ENCODE assay signal across 8 cellular contexts in genomic region chr4:15682340-15682725, GRCh38. TPM values are rescaled to one million over a fixed set of nuclear protein-coding genes. Genes with fewer than 3 reads are reported as not detected.
DNase-seq lines count a peak whose midpoint lies in the region; ATAC-seq and TF ChIP-seq lines count a peak whose summit lies in the region.

No MANE protein-coding gene starts in this region.

- H3K4me3 ChIP-seq in mesenchymal stem cell (ENCODE audit: insufficient read depth in 1 of 2, low read depth in 1 of 2, low read length in 2 of 2) = peak overlapping the region; percentile 75 to 90

- no peak overlapping the region for H3K23ac ChIP-seq in mesenchymal stem cell (ENCODE audit: low read length in 2 of 2)

- peaks cover 42% of the 10 kb centered on the region for H3K4me1 Mint-ChIP-seq in stimulated activated naive CD8-positive, alpha-beta T cell treated with anti-CD3 and anti-CD28 coated beads, Interleukin-15, Interleukin-2, amounts not matched to agents 100 ng/mL and 50 ng/mL, for 24 hours (ENCODE audit: low read depth)
- peaks cover 78% of the 10 kb centered on the region for H3K4me1 Mint-ChIP-seq in brain

- H2BK15ac ChIP-seq in mesenchymal stem cell (ENCODE audit: low read depth, poor library complexity, severe bottlenecking) = no peak overlapping the region

- WGBS in mesenchymal stem cell = no CpG with 5 or more reads among the region's 2 CpGs

- TF ChIP-seq CTCF in brain (conservative IDR thresholded peaks at IDR 0.05) = no peak

- H2AK5ac ChIP-seq in mesenchymal stem cell (ENCODE audit: low read length, severe bottlenecking) = peak overlapping the region; percentile 91

- H3K27ac Mint-ChIP-seq in stimulated activated naive CD8-positive, alpha-beta T cell treated with anti-CD3 and anti-CD28 coated beads, Interleukin-15, Interleukin-2, amounts not matched to agents 100 ng/mL and 50 ng/mL, for 24 hours = peak overlapping the region; percentile 99
- peak overlapping the region; percentile 99 to 100 (median 100) for H3K27ac Mint-ChIP-seq in brain

- peaks cover 7% of the 10 kb centered on the region for H3K79me1 ChIP-seq in mesenchymal stem cell (replicated peaks; ENCODE audit: low read length, poor library complexity, severe bottlenecking)

- no peak overlapping the region for H2BK5ac ChIP-seq in mesenchymal stem cell (ENCODE audit: low read depth, low read length, poor library complexity, severe bottlenecking)

- H3K27me3 ChIP-seq in mesenchymal stem cell (ENCODE audit: control insufficient read depth in 1 of 2, insufficient read depth in 1 of 2, low read length in 2 of 2) = no peaks in the 10 kb centered on the region

- peaks cover 35% of the 10 kb centered on the region for H3K36me3 Mint-ChIP-seq in stimulated activated naive CD8-positive, alpha-beta T cell treated with anti-CD3 and anti-CD28 coated beads, Interleukin-15, Interleukin-2, amounts not matched to agents 100 ng/mL and 50 ng/mL, for 24 hours (ENCODE audit: low read depth)
- H3K36me3 Mint-ChIP-seq in brain = peaks cover 21% of the 10 kb centered on the region

- peak overlapping the region; percentile 100 for H3K4me3 Mint-ChIP-seq in stimulated activated naive CD8-positive, alpha-beta T cell treated with anti-CD3 and anti-CD28 coated beads, Interleukin-15, Interleukin-2, amounts not matched to agents 100 ng/mL and 50 ng/mL, for 24 hours
- peak overlapping the region; percentile 97 to 100 (median 100) for H3K4me3 Mint-ChIP-seq in brain

- peak overlapping the region; percentile 98 for H3K9ac ChIP-seq in mesenchymal stem cell (ENCODE audit: low read length)

- peak overlapping the region; percentile 68 for H3K4me2 ChIP-seq in mesenchymal stem cell (ENCODE audit: low read length, poor library complexity, severe bottlenecking)

- H4K8ac ChIP-seq in mesenchymal stem cell (ENCODE audit: low read length) = no peak overlapping the region

- H3K27me3 Mint-ChIP-seq in stimulated activated naive CD8-positive, alpha-beta T cell treated with anti-CD3 and anti-CD28 coated beads, Interleukin-15, Interleukin-2, amounts not matched to agents 100 ng/mL and 50 ng/mL, for 24 hours = no peaks in the 10 kb centered on the region
- H3K27me3 Mint-ChIP-seq in brain = peaks cover 10% of the 10 kb centered on the region

- no peaks in the 10 kb centered on the region for H3K4me1 ChIP-seq in mesenchymal stem cell (ENCODE audit: control insufficient read depth, insufficient read depth, low read depth, low read length)

- peak overlapping the region; percentile 96 for H3K27ac ChIP-seq in mesenchymal stem cell (ENCODE audit: low read length, poor library complexity, severe bottlenecking)

- H3K14ac ChIP-seq in mesenchymal stem cell (ENCODE audit: low read length in 2 of 2) = no peak overlapping the region

- H2BK120ac ChIP-seq in mesenchymal stem cell (ENCODE audit: low read depth, low read length) = no peak overlapping the region

- H3K18ac ChIP-seq in mesenchymal stem cell (ENCODE audit: low read depth in 1 of 2, low read length in 2 of 2) = no peak overlapping the region

- no peak overlapping the region for H3K4ac ChIP-seq in mesenchymal stem cell (ENCODE audit: low read depth in 1 of 2, low read length in 2 of 2)

- ATAC-seq in stimulated activated naive CD8-positive, alpha-beta T cell treated with anti-CD3 and anti-CD28 coated beads, Interleukin-15, Interleukin-2, amounts not matched to agents 100 U/mL and 50 U/mL, for 24 hours = no peak
- no peak for ATAC-seq in left lobe of liver
- ATAC-seq in HG03196 (IDR thresholded peaks at IDR 0.05; ENCODE audit: unreplicated experiment) = no peak
- no peak for ATAC-seq in HG03460 (IDR thresholded peaks at IDR 0.05; ENCODE audit: unreplicated experiment)

- no peak overlapping the region for H4K91ac ChIP-seq in mesenchymal stem cell (ENCODE audit: low read length)

- H3K9me3 ChIP-seq in mesenchymal stem cell (ENCODE audit: control insufficient read depth, low read length) = no peaks in the 10 kb centered on the region

- H2AFZ ChIP-seq in mesenchymal stem cell (ENCODE audit: low read depth, low read length) = no peak overlapping the region

- no peak overlapping the region for H2BK12ac ChIP-seq in mesenchymal stem cell (ENCODE audit: low read length in 2 of 2)

- DNase-seq in stimulated activated naive CD8-positive, alpha-beta T cell treated with anti-CD3 and anti-CD28 coated beads, Interleukin-15, Interleukin-2, amounts not matched to agents 100 U/mL and 50 U/mL, for 24 hours = no peak
- DNase-seq in mesenchymal stem cell = peak; percentile 33
- no peak for DNase-seq in left lobe of liver (ENCODE audit: low spot score)
- DNase-seq in NCI-H446 treated with DMSO at 0.1 percent for 48 hours (lab: John Stamatoyannopoulos, UW) = no peak

- peaks cover 0 to 31% of the 10 kb centered on the region in 2 experiments for H3K36me3 ChIP-seq in mesenchymal stem cell (ENCODE audit: control insufficient read depth in 1 of 2, insufficient read depth in 2 of 2, low read depth in 1 of 2, low read length in 2 of 2)

- H3K9me3 Mint-ChIP-seq in stimulated activated naive CD8-positive, alpha-beta T cell treated with anti-CD3 and anti-CD28 coated beads, Interleukin-15, Interleukin-2, amounts not matched to agents 100 ng/mL and 50 ng/mL, for 24 hours = no peaks in the 10 kb centered on the region
- no peaks in the 10 kb centered on the region for H3K9me3 Mint-ChIP-seq in brain

RNA-seq across cellular contexts. Expression of gene FAM200B, which starts 0.7 kb away (rescaled TPM):
- polyA plus RNA-seq in brain (ENCODE audit: insufficient read depth, low read depth, low replicate concordance) = 120 TPM
- polyA plus RNA-seq in mesenchymal stem cell (2013, experiment 1 of 2) = 71.6 TPM
- polyA plus RNA-seq in mesenchymal stem cell (2013, experiment 2 of 2) = 72.1 TPM
- 14.3 TPM for total RNA-seq in left lobe of liver

RNA-seq across cellular contexts. Expression of gene BST1, which starts 20.5 kb away (rescaled TPM):
- polyA plus RNA-seq in brain (ENCODE audit: insufficient read depth, low read depth, low replicate concordance) = 1.7 TPM
- polyA plus RNA-seq in mesenchymal stem cell (2013, experiment 1 of 2) = 0.22 TPM
- polyA plus RNA-seq in mesenchymal stem cell (2013, experiment 2 of 2) = 0.37 TPM
- total RNA-seq in left lobe of liver = 3.7 TPM

RNA-seq across cellular contexts. Expression of gene FBXL5, which starts 27.2 kb away (rescaled TPM):
- polyA plus RNA-seq in brain (ENCODE audit: insufficient read depth, low read depth, low replicate concordance) = 101 TPM
- 31.5 TPM for polyA plus RNA-seq in mesenchymal stem cell (2013, experiment 1 of 2)
- polyA plus RNA-seq in mesenchymal stem cell (2013, experiment 2 of 2) = 32.3 TPM
- 38.9 TPM for total RNA-seq in left lobe of liver
